Comparison of ENCODE assay signal across 15 cellular contexts in the genomic region with DNA sequence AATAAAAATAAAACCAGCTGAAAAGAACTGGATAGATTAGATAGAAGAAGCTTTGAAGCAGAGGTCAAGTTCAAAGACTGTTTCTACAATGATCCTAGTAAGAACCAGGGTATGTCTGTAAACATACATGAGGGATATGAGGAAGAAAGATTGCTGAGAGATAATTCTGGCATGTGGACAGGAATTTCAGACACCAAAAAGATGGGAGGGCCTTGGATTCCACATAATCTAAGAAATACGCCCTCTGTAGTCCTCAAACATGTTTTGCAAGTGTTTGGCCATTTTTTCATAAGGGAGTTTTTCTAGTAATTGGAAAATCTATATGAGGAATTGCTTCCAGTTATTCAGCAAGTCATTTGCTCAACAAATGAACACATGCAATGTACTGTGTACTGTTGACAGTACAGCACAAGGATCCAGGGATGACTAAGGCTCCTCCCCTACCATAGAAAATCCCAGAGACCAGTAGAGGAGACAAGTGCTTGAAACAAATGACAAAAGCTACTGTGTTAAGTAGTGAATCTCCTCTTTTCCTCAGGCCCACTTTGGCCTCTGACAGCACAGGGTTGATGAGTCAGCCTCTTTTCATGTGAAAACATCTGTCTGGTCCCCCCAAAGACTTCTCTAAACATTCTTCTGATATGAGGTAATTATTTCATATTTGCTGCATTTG.
DNase-seq lines count a peak whose midpoint lies in the region; ATAC-seq and TF ChIP-seq lines count a peak whose summit lies in the region.
"Had no signal": no experiment of that assay in that cellular context is flagged by ENCODE, and none has a peak within 500 bp of the region (broad histone marks: within the 10 kb centered on the region; RNA-seq: fewer than 3 reads in every experiment).

No MANE protein-coding gene starts in this region.

- H3K9me3 Mint-ChIP-seq in stimulated activated effector memory CD8-positive, alpha-beta T cell treated with anti-CD3 and anti-CD28 coated beads, Interleukin-12 subunit alpha, Interleukin-12 subunit beta, amount 100 ng/mL, for 72 hours = no peaks in the 10 kb centered on the region
- H3K9me3 Mint-ChIP-seq: activated naive CD8-positive, alpha-beta T cell treated with anti-CD3 and anti-CD28 coated beads, Interleukin-2, amount 50 U/mL, for 24 hours had no signal

- intact Hi-C loops in Right ventricle myocardium inferior (cut with DNase I) = no loop called here
- intact Hi-C loops in heart right ventricle (cut with DNase I) = loop anchor here in 2 of 10 donors (10.0 kb wide), 2 partner anchors 792 to 1062 kb away; partner anchors contain the start of gene MAFB (in 1 of the 2)

- TF ChIP-seq CTCF in right atrium auricular region (IDR thresholded peaks at IDR 0.05) (no peak), heart right ventricle (IDR thresholded peaks at IDR 0.05) (peak in 1 of 9 donors; percentile 10)

- H3K9me3 ChIP-seq in right atrium auricular region (no peaks in the 10 kb centered on the region), adipocyte (ENCODE audit: control insufficient read depth, low read length) (no peaks in the 10 kb centered on the region), heart right ventricle (peaks cover 0 to 2% (median 0%) of the 10 kb centered on the region in 11 donors), skeletal muscle satellite cell (replicated peaks; ENCODE audit: low read length) (no peaks in the 10 kb centered on the region)
- H3K9me3 ChIP-seq: A549, upper lobe of right lung had no signal

- H3K36me3 Mint-ChIP-seq in stimulated activated effector memory CD8-positive, alpha-beta T cell treated with anti-CD3 and anti-CD28 coated beads, Interleukin-12 subunit alpha, Interleukin-12 subunit beta, amount 100 ng/mL, for 72 hours = no peaks in the 10 kb centered on the region
- H3K36me3 Mint-ChIP-seq: activated CD8-positive, alpha-beta memory T cell treated with anti-CD3 and anti-CD28 coated beads, Interleukin-2, amount 10 ng/mL, durations not matched to agents 7 days and 5 days had no signal

- H3K4me1 Mint-ChIP-seq in stimulated activated effector memory CD8-positive, alpha-beta T cell treated with anti-CD3 and anti-CD28 coated beads, Interleukin-12 subunit alpha, Interleukin-12 subunit beta, amount 100 ng/mL, for 72 hours = no peaks in the 10 kb centered on the region
- H3K4me1 Mint-ChIP-seq: activated CD8-positive, alpha-beta memory T cell treated with anti-CD3 and anti-CD28 coated beads, Interleukin-2, amount 10 ng/mL, durations not matched to agents 7 days and 5 days; activated naive CD8-positive, alpha-beta T cell treated with anti-CD3 and anti-CD28 coated beads, Interleukin-2, amount 50 U/mL, for 24 hours had no signal

- DNase-seq in Right ventricle myocardium inferior (ENCODE audit: missing footprints) = no peak
- no peak for DNase-seq in right atrium auricular region (ENCODE audit: low spot score)
- peak; percentile 71 for DNase-seq in adipocyte (ENCODE audit: low read depth)
- no peak for DNase-seq in heart right ventricle
- DNase-seq in stimulated activated effector memory CD8-positive, alpha-beta T cell treated with anti-CD3 and anti-CD28 coated beads, Interleukin-12 subunit alpha, Interleukin-12 subunit beta, amount 100 ng/mL, for 72 hours (ENCODE audit: low spot score in 2 of 2) = no peak
- DNase-seq in cerebellum (ENCODE audit: low spot score) = no peak
- no peak for DNase-seq in NCI-H748 treated with DMSO at 0.1 percent for 48 hours (lab: John Stamatoyannopoulos, UW)
- DNase-seq: activated CD8-positive, alpha-beta memory T cell treated with anti-CD3 and anti-CD28 coated beads, Interleukin-2, amount 10 ng/mL, durations not matched to agents 7 days and 5 days; activated naive CD8-positive, alpha-beta T cell treated with anti-CD3 and anti-CD28 coated beads, Interleukin-2, amount 50 U/mL, for 24 hours; DND-41; PC-9; stimulated activated CD4-positive, alpha-beta T cell treated with anti-CD3 and anti-CD28 coated beads, Interleukin-12 subunit alpha, Interleukin-12 subunit beta, amount 100 ng/mL, for 4 hours; upper lobe of right lung had no signal

- H3K4me3 ChIP-seq in right atrium auricular region = no peak overlapping the region
- no peak overlapping the region for H3K4me3 ChIP-seq in adipocyte (ENCODE audit: low read length)
- no peak overlapping the region for H3K4me3 ChIP-seq in heart right ventricle
- no peak overlapping the region for H3K4me3 ChIP-seq in skeletal muscle satellite cell (ENCODE audit: low read length)
- H3K4me3 ChIP-seq: A549, PC-9, upper lobe of right lung had no signal

- H3K4me3 Mint-ChIP-seq in stimulated activated effector memory CD8-positive, alpha-beta T cell treated with anti-CD3 and anti-CD28 coated beads, Interleukin-12 subunit alpha, Interleukin-12 subunit beta, amount 100 ng/mL, for 72 hours = no peak overlapping the region
- H3K4me3 Mint-ChIP-seq: activated CD8-positive, alpha-beta memory T cell treated with anti-CD3 and anti-CD28 coated beads, Interleukin-2, amount 10 ng/mL, durations not matched to agents 7 days and 5 days; activated naive CD8-positive, alpha-beta T cell treated with anti-CD3 and anti-CD28 coated beads, Interleukin-2, amount 50 U/mL, for 24 hours had no signal

- H3K36me3 ChIP-seq in right atrium auricular region = no peaks in the 10 kb centered on the region
- H3K36me3 ChIP-seq in adipocyte (ENCODE audit: control insufficient read depth, insufficient read depth, low read length, severe bottlenecking) = no peaks in the 10 kb centered on the region
- H3K36me3 ChIP-seq in heart right ventricle = no peaks in the 10 kb centered on the region
- no peaks in the 10 kb centered on the region for H3K36me3 ChIP-seq in skeletal muscle satellite cell (ENCODE audit: insufficient read depth, low read length)
- H3K36me3 ChIP-seq: upper lobe of right lung had no signal

- H3K9ac ChIP-seq in adipocyte (ENCODE audit: low read length) = no peak overlapping the region
- no peak overlapping the region for H3K9ac ChIP-seq in skeletal muscle satellite cell (ENCODE audit: low read depth, low read length)

- peak overlapping the region; percentile 8 for H3K4me2 ChIP-seq in skeletal muscle satellite cell (ENCODE audit: low read length)
- H3K4me2 ChIP-seq: A549, PC-9 had no signal

- H3K4me1 ChIP-seq in right atrium auricular region = peaks cover 0 to 4% of the 10 kb centered on the region in 2 donors
- peaks cover 31% of the 10 kb centered on the region for H3K4me1 ChIP-seq in adipocyte (ENCODE audit: control insufficient read depth, insufficient read depth, low read length)
- peaks cover 0 to 6% (median 0%) of the 10 kb centered on the region in 9 donors for H3K4me1 ChIP-seq in heart right ventricle
- H3K4me1 ChIP-seq in skeletal muscle satellite cell (ENCODE audit: control insufficient read depth, insufficient read depth, low read length) = peaks cover 30% of the 10 kb centered on the region
- H3K4me1 ChIP-seq: A549 had no signal

- H3K27ac ChIP-seq in right atrium auricular region (no peak overlapping the region), heart right ventricle (peak overlapping the region in 2 of 10 donors; percentile 0 to 8)
- H3K27ac ChIP-seq: A549, PC-9, upper lobe of right lung had no signal

- H3K27me3 ChIP-seq in right atrium auricular region (no peaks in the 10 kb centered on the region), adipocyte (replicated peaks; ENCODE audit: control insufficient read depth, insufficient read depth, low read length) (no peaks in the 10 kb centered on the region), heart right ventricle (no peaks in the 10 kb centered on the region), skeletal muscle satellite cell (ENCODE audit: control insufficient read depth, insufficient read depth, low read length) (no peaks in the 10 kb centered on the region)
- H3K27me3 ChIP-seq: upper lobe of right lung had no signal

- WGBS in heart right ventricle, 2 donors = 74 to 77% methylated on average over 1 of the region's 1 CpG

- ATAC-seq in Right ventricle myocardium inferior (peak; percentile 44), heart right ventricle (peak in 5 of 8 donors; percentile 18 to 89 (median 64))
- ATAC-seq in stimulated activated effector memory CD8-positive, alpha-beta T cell treated with anti-CD3 and anti-CD28 coated beads, Interleukin-12 subunit alpha, Interleukin-12 subunit beta, amount 100 ng/mL, for 72 hours = no peak
- ATAC-seq: A549; activated CD8-positive, alpha-beta memory T cell treated with anti-CD3 and anti-CD28 coated beads, Interleukin-2, amount 10 ng/mL, durations not matched to agents 7 days and 5 days; activated naive CD8-positive, alpha-beta T cell treated with anti-CD3 and anti-CD28 coated beads, Interleukin-2, amount 50 U/mL, for 24 hours; upper lobe of right lung had no signal

- H3K27ac Mint-ChIP-seq in stimulated activated effector memory CD8-positive, alpha-beta T cell treated with anti-CD3 and anti-CD28 coated beads, Interleukin-12 subunit alpha, Interleukin-12 subunit beta, amount 100 ng/mL, for 72 hours = no peak overlapping the region
- H3K27ac Mint-ChIP-seq: activated CD8-positive, alpha-beta memory T cell treated with anti-CD3 and anti-CD28 coated beads, Interleukin-2, amount 10 ng/mL, durations not matched to agents 7 days and 5 days; activated naive CD8-positive, alpha-beta T cell treated with anti-CD3 and anti-CD28 coated beads, Interleukin-2, amount 50 U/mL, for 24 hours had no signal
